15 cellular contexts compared by ENCODE assay signal in genomic region chr3:94311651-94312050, GRCh38.
DNase-seq lines count a peak whose midpoint lies in the region; ATAC-seq and TF ChIP-seq lines count a peak whose summit lies in the region.
"Had no signal": no experiment of that assay in that cellular context is flagged by ENCODE, and none has a peak within 500 bp of the region (broad histone marks: within the 10 kb centered on the region; RNA-seq: fewer than 3 reads in every experiment).

No MANE protein-coding gene starts in this region.

- H3K27ac Mint-ChIP-seq in GM23338 (no peak overlapping the region), mesothelial cell of epicardium (peak overlapping the region; percentile 89), HFFc6 (no peak overlapping the region)
- H3K27ac Mint-ChIP-seq in natural killer cell treated with Interleukin-12 subunit alpha and Interleukin-12 subunit beta and Interleukin-15 and Interleukin-18, amount 100 ng/mL, for 72 hours = no peak overlapping the region
- H3K27ac Mint-ChIP-seq: CD4-positive, CD25-positive, alpha-beta regulatory T cell had no signal

- ATAC-seq in GM23338 = no peak
- no peak for ATAC-seq in GM19463 (IDR thresholded peaks at IDR 0.05; ENCODE audit: unreplicated experiment)
- ATAC-seq in natural killer cell treated with Interleukin-12 subunit alpha and Interleukin-12 subunit beta and Interleukin-15 and Interleukin-18, amount 100 ng/mL, for 72 hours = no peak

- no peaks in the 10 kb centered on the region for H3F3A ChIP-seq in GM23338 (replicated peaks; ENCODE audit: low read depth)
- H3F3A ChIP-seq in smooth muscle cell (ENCODE audit: low read depth) = no peaks in the 10 kb centered on the region

- H3K79me2 ChIP-seq in GM23338 (replicated peaks; ENCODE audit: insufficient read depth) (no peaks in the 10 kb centered on the region), smooth muscle cell (ENCODE audit: low read depth) (no peaks in the 10 kb centered on the region)

- H3K4me1 ChIP-seq in GM23338 (ENCODE audit: insufficient read depth) (no peaks in the 10 kb centered on the region), smooth muscle cell (ENCODE audit: low read depth) (no peaks in the 10 kb centered on the region)
- H3K4me1 ChIP-seq: BE2C had no signal

- H3K27ac ChIP-seq in GM23338 (ENCODE audit: low read depth) (no peak overlapping the region), smooth muscle cell (ENCODE audit: low read depth) (no peak overlapping the region)

- no peaks in the 10 kb centered on the region for H3K27me3 ChIP-seq in GM23338 (ENCODE audit: insufficient read depth)
- H3K27me3 ChIP-seq in smooth muscle cell (ENCODE audit: low read depth) = no peaks in the 10 kb centered on the region
- H3K27me3 ChIP-seq: BE2C had no signal

- H3K9ac ChIP-seq in smooth muscle cell (ENCODE audit: low read depth) = no peak overlapping the region

- H3K4me3 ChIP-seq in GM23338 (no peak overlapping the region), smooth muscle cell (no peak overlapping the region)

- no peaks in the 10 kb centered on the region; the same call in 2 of the 3 replicates for H3K9me3 Mint-ChIP-seq in GM23338
- no peaks in the 10 kb centered on the region for H3K9me3 Mint-ChIP-seq in mesothelial cell of epicardium
- no peaks in the 10 kb centered on the region for H3K9me3 Mint-ChIP-seq in HFFc6
- peaks cover 5% of the 10 kb centered on the region for H3K9me3 Mint-ChIP-seq in natural killer cell treated with Interleukin-12 subunit alpha and Interleukin-12 subunit beta and Interleukin-15 and Interleukin-18, amount 100 ng/mL, for 72 hours

- WGBS in smooth muscle cell (ENCODE audit: low lambda C conversion rate) = 78% methylated on average over 3 of the region's 3 CpGs

- DNase-seq in GM23338 (ENCODE audit: low spot score) (no peak), foreskin melanocyte (peak; percentile 31), mesothelial cell of epicardium (ENCODE audit: low spot score in 2 of 2, unreplicated experiment in 2 of 2) (no peak), smooth muscle cell (lab: John Stamatoyannopoulos, UW; ENCODE audit: unreplicated experiment) (no peak), HFFc6 (no peak)
- DNase-seq in natural killer cell treated with Interleukin-12 subunit alpha and Interleukin-12 subunit beta and Interleukin-15 and Interleukin-18, amount 100 ng/mL, for 72 hours (ENCODE audit: low spot score) = no peak
- DNase-seq: ACHN; BE2C; C1 segment of cervical spinal cord; Caco-2; CD4-positive, CD25-positive, alpha-beta regulatory T cell; CD8-positive, alpha-beta memory T cell; GOT3; H7 had no signal

- H3K27me3 Mint-ChIP-seq in GM23338 (ENCODE audit: insufficient read depth, low read depth, poor library complexity) (peaks cover 3% of the 10 kb centered on the region), mesothelial cell of epicardium (ENCODE audit: low read depth) (peaks cover 12% of the 10 kb centered on the region), HFFc6 (ENCODE audit: insufficient read depth) (no peaks in the 10 kb centered on the region)
- no peaks in the 10 kb centered on the region for H3K27me3 Mint-ChIP-seq in natural killer cell treated with Interleukin-12 subunit alpha and Interleukin-12 subunit beta and Interleukin-15 and Interleukin-18, amount 100 ng/mL, for 72 hours
- H3K27me3 Mint-ChIP-seq: CD4-positive, CD25-positive, alpha-beta regulatory T cell had no signal

- H3K4me3 Mint-ChIP-seq in GM23338 = no peak overlapping the region
- H3K4me3 Mint-ChIP-seq in mesothelial cell of epicardium = no peak overlapping the region
- no peak overlapping the region for H3K4me3 Mint-ChIP-seq in HFFc6
- no peak overlapping the region for H3K4me3 Mint-ChIP-seq in natural killer cell treated with Interleukin-12 subunit alpha and Interleukin-12 subunit beta and Interleukin-15 and Interleukin-18, amount 100 ng/mL, for 72 hours
- H3K4me3 Mint-ChIP-seq: CD4-positive, CD25-positive, alpha-beta regulatory T cell; CD8-positive, alpha-beta memory T cell had no signal

- no peaks in the 10 kb centered on the region for H3K9me3 ChIP-seq in smooth muscle cell (replicated peaks; ENCODE audit: low read depth)
- H3K9me3 ChIP-seq: BE2C had no signal

- TF ChIP-seq CTCF in GM23338 (conservative IDR thresholded peaks at IDR 0.05; ENCODE audit: low read depth in 2 of 2) (no peak), mesothelial cell of epicardium (IDR thresholded peaks at IDR 0.05; ENCODE audit: unreplicated experiment) (no peak), smooth muscle cell (IDR thresholded peaks at IDR 0.05; ENCODE audit: borderline replicate concordance, insufficient read depth, poor library complexity, severe bottlenecking) (no peak), HFFc6 (IDR thresholded peaks at IDR 0.05) (no peak)

- H2AFZ ChIP-seq in GM23338 (peak overlapping the region; percentile 8; the same call in 1 of the 2 replicates), smooth muscle cell (ENCODE audit: low read depth) (no peak overlapping the region)

- H3K4me2 ChIP-seq in GM23338 = no peak overlapping the region
- peak overlapping the region; percentile 4 for H3K4me2 ChIP-seq in smooth muscle cell

- 0 out of 3 replicates have a peak, but pooled peaks cover 2% of the 10 kb centered on the region for H3K4me1 Mint-ChIP-seq in GM23338
- H3K4me1 Mint-ChIP-seq in mesothelial cell of epicardium = peaks cover 20% of the 10 kb centered on the region
- no peaks in the 10 kb centered on the region for H3K4me1 Mint-ChIP-seq in HFFc6 (ENCODE audit: low read depth)
- H3K4me1 Mint-ChIP-seq in natural killer cell treated with Interleukin-12 subunit alpha and Interleukin-12 subunit beta and Interleukin-15 and Interleukin-18, amount 100 ng/mL, for 72 hours (ENCODE audit: low read depth in 2 of 2) = no peaks in the 10 kb centered on the region
- H3K4me1 Mint-ChIP-seq: CD4-positive, CD25-positive, alpha-beta regulatory T cell; CD8-positive, alpha-beta memory T cell had no signal

- H4K20me1 ChIP-seq in GM23338 (replicated peaks; ENCODE audit: insufficient read depth) (no peaks in the 10 kb centered on the region), smooth muscle cell (ENCODE audit: low read depth) (no peaks in the 10 kb centered on the region)

- H3K36me3 Mint-ChIP-seq in GM23338 (ENCODE audit: low read depth) (no peaks in the 10 kb centered on the region; the same call in 2 of the 3 replicates), mesothelial cell of epicardium (no peaks in the 10 kb centered on the region), HFFc6 (ENCODE audit: low read depth) (no peaks in the 10 kb centered on the region)
- no peaks in the 10 kb centered on the region for H3K36me3 Mint-ChIP-seq in natural killer cell treated with Interleukin-12 subunit alpha and Interleukin-12 subunit beta and Interleukin-15 and Interleukin-18, amount 100 ng/mL, for 72 hours
- H3K36me3 Mint-ChIP-seq: CD4-positive, CD25-positive, alpha-beta regulatory T cell; CD8-positive, alpha-beta memory T cell had no signal

- H3K36me3 ChIP-seq in GM23338 (ENCODE audit: insufficient read depth) (no peaks in the 10 kb centered on the region), smooth muscle cell (ENCODE audit: low read depth) (no peaks in the 10 kb centered on the region)
- H3K36me3 ChIP-seq: BE2C had no signal

- H3K9me2 ChIP-seq in GM23338 (ENCODE audit: insufficient read depth) = no peaks in the 10 kb centered on the region

TF ChIP-seq in GM23338, 12 proteins besides CTCF, POLR2A, EP300 and RAD21:
- no peak for TF ChIP-seq JUNB (IDR thresholded peaks at IDR 0.05; ENCODE audit: unreplicated experiment)
- TF ChIP-seq EZH2 (IDR thresholded peaks at IDR 0.05; ENCODE audit: low read depth, unreplicated experiment) = no peak
